ENCODE assay signal across 7 cellular contexts in the genomic region with DNA sequence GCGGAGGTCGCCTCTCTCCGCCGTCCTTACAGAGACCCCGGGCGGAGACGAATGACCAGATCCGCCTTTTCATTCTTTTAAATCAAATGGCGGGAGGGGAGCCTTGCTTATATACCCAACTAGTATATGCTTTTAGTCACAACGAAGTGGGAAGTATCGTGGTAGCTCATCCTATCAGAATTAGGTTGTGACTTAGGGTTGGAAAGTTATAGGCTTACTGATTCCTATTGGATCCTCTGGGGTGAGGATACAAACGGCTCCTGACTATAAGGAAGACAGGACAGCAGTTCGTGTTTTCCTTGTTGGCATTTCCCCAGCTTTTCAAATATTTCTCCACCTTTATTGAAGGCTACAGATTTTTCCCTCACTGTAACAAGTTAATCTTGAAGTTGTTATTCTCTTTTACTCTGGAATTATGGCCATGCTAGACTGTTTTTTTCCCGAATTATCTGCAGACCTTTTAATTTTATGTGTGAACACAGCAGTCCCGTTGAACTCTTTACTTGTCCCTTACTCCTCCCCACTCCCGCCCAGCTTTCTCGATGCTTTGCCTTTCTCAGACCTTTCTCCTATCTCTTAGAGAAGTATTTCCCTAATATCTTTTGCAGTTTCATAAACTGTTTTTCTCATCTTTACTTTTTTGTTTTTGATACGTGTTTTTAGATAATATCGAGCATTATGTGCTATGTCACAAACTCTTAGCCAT. TPM values are rescaled to one million over a fixed set of nuclear protein-coding genes. Genes with fewer than 3 reads are reported as not detected.
DNase-seq lines count a peak whose midpoint lies in the region; ATAC-seq and TF ChIP-seq lines count a peak whose summit lies in the region.

No MANE protein-coding gene starts in this region.

- H3K9me3 ChIP-seq in Loucy (ENCODE audit: insufficient read depth, low read depth, low read length) (no peaks in the 10 kb centered on the region), right cardiac atrium (ENCODE audit: control insufficient read depth, low read length) (no peaks in the 10 kb centered on the region)

- H3K4me1 ChIP-seq in Loucy (ENCODE audit: insufficient read depth, low read length, poor library complexity, severe bottlenecking) (peaks cover 63% of the 10 kb centered on the region), right cardiac atrium (ENCODE audit: control insufficient read depth, insufficient read depth, low read length) (no peaks in the 10 kb centered on the region)

- TF ChIP-seq CTCF in Loucy (conservative IDR thresholded peaks at IDR 0.05; ENCODE audit: low read length), result no peak
- no peak for TF ChIP-seq CTCF in retinal pigment epithelial cell (conservative IDR thresholded peaks at IDR 0.05; ENCODE audit: low read depth, low read length)

- no peaks in the 10 kb centered on the region for H3K9me2 ChIP-seq in Loucy (replicated peaks; ENCODE audit: low read depth, low read length)

- peak overlapping the region; percentile 99 for H3K27ac ChIP-seq in right cardiac atrium (ENCODE audit: low read length)

- no peaks in the 10 kb centered on the region for H3K27me3 Mint-ChIP-seq in activated naive CD8-positive, alpha-beta T cell

- no peaks in the 10 kb centered on the region for H3K27me3 ChIP-seq in Loucy (ENCODE audit: insufficient read depth, low read length, poor library complexity, severe bottlenecking)
- no peaks in the 10 kb centered on the region for H3K27me3 ChIP-seq in right cardiac atrium (ENCODE audit: control insufficient read depth, insufficient read depth)

- H3K9me3 Mint-ChIP-seq in activated naive CD8-positive, alpha-beta T cell (ENCODE audit: low read depth), result no peaks in the 10 kb centered on the region

- H4K20me1 ChIP-seq in Loucy (ENCODE audit: insufficient read depth, low read length, poor library complexity, severe bottlenecking), result peaks cover 26% of the 10 kb centered on the region

- DNase-seq in GM04504 (ENCODE audit: low read depth) (peak; percentile 30), H4 (ENCODE audit: low spot score) (peak; percentile 54), right cardiac atrium (no peak), retinal pigment epithelial cell (ENCODE audit: low read depth) (peak; percentile 22)
- DNase-seq in stimulated activated CD4-positive, alpha-beta T cell treated with anti-CD3 and anti-CD28 coated beads, Interleukin-12 subunit alpha, Interleukin-12 subunit beta, amount 100 ng/mL, for 4 hours, result no peak

- H3K4me1 Mint-ChIP-seq in activated naive CD8-positive, alpha-beta T cell (ENCODE audit: low read depth), result peaks cover 67% of the 10 kb centered on the region

- intact Hi-C loops in right cardiac atrium (cut with DNase I), result no loop called here

- peak overlapping the region; percentile 100 for H3K27ac Mint-ChIP-seq in activated naive CD8-positive, alpha-beta T cell

- peak overlapping the region; percentile 86 for H3K4me2 ChIP-seq in Loucy (ENCODE audit: low read depth, low read length, poor library complexity, severe bottlenecking)

- peak overlapping the region; percentile 100 for H3K4me3 Mint-ChIP-seq in activated naive CD8-positive, alpha-beta T cell

- WGBS in right cardiac atrium, result 3% methylated on average over 19 of the region's 19 CpGs

- peaks cover 7% of the 10 kb centered on the region for H3K36me3 Mint-ChIP-seq in activated naive CD8-positive, alpha-beta T cell

- H3K79me2 ChIP-seq in Loucy (ENCODE audit: insufficient read depth, low read length), result peaks cover 91% of the 10 kb centered on the region

- H3K9ac ChIP-seq in Loucy (ENCODE audit: low read depth, low read length, poor library complexity, severe bottlenecking), result peak overlapping the region; percentile 95

- H2AFZ ChIP-seq in Loucy (ENCODE audit: low read length), result peak overlapping the region; percentile 99

- no peaks in the 10 kb centered on the region for H3K36me3 ChIP-seq in Loucy (ENCODE audit: insufficient read depth, low read length)

- ATAC-seq in right cardiac atrium, result peak; percentile 14 to 17

- peak overlapping the region; percentile 88 for H3K4me3 ChIP-seq in Loucy (ENCODE audit: low read length, poor library complexity, severe bottlenecking)
- peak overlapping the region; percentile 92 for H3K4me3 ChIP-seq in right cardiac atrium (ENCODE audit: low read length)
- peak overlapping the region; percentile 99 for H3K4me3 ChIP-seq in retinal pigment epithelial cell (ENCODE audit: low read length)

- no peaks in the 10 kb centered on the region for H3F3A ChIP-seq in Loucy (ENCODE audit: low read depth)

RNA-seq across cellular contexts. Expression of a gene that starts 0.6 kb away (rescaled TPM):
- 13.8 and 16.5 TPM in 2 replicates for total RNA-seq in H4 (2014; rRNA removed; shearing (Covaris generic))
- 10 to 100 TPM; 14.6 to 20.0 (median 19.6) TPM for total RNA-seq in right cardiac atrium
- 8.2 TPM for polyA plus RNA-seq in right cardiac atrium

RNA-seq across cellular contexts. Expression of a gene that starts 0.9 kb away (rescaled TPM):
- total RNA-seq in H4 (2014; rRNA removed; shearing (Covaris generic)), result 21.4 and 32.3 TPM in 2 replicates
- total RNA-seq in right cardiac atrium, result 10 to 100 TPM; 27.2 to 32.0 (median 30.0) TPM
- polyA plus RNA-seq in right cardiac atrium, result 22.5 TPM

Comparison
In these comparisons a context has a peak if more than half of its experiments do, and no peak if none do; other contexts are left out.
1. DNase-seq: peak in GM04504 (single experiment), H4 (single experiment) and retinal pigment epithelial cell (single experiment); none in right cardiac atrium (0 of 3) and stimulated activated CD4-positive, alpha-beta T cell treated with anti-CD3 and anti-CD28 coated beads, Interleukin-12 subunit alpha, Interleukin-12 subunit beta, amount 100 ng/mL, for 4 hours (single experiment).
2. Peak in every context shown above with its lines, with median percentiles within 50 percentile points of each other: H3K4me3 ChIP-seq.